9 cellular contexts compared by ENCODE assay signal in the genomic region with DNA sequence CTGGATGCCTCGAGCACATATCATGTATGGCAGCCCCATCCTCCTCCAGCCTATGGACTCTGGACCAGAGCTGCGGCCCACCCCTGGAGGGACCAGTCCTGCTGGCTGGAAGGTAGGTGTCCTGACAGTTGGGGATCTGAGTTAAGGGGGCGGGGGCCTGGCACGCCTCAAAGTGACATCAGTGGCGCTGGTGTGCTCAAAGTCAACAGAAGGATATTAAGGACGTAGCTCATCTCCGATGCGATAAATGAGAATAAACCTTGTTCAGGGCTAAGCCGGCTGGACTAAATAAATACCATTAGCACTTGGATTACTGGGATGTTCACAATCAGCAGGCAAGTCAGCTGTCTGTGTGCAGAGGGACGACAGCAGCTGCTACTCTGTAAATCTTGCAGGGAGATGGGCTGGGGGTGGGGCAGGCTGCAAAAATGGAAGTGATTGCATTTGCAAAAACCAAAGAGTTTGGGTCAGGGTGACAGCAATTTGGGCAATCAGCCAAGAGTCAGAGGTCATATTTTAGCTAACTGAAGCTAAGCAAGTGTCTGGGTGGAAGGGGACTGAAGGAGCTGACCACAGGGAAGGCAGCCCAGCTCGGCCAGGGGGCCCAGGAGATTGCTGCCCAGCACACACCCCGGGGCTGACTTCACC.
DNase-seq lines count a peak whose midpoint lies in the region; ATAC-seq and TF ChIP-seq lines count a peak whose summit lies in the region.
"Had no signal": no experiment of that assay in that cellular context is flagged by ENCODE, and none has a peak within 500 bp of the region (broad histone marks: within the 10 kb centered on the region; RNA-seq: fewer than 3 reads in every experiment).

No MANE protein-coding gene starts in this region.

- no peaks in the 10 kb centered on the region for H3K36me3 ChIP-seq in BE2C
- H3K36me3 ChIP-seq in body of pancreas (replicated peaks in 1 of 2; ENCODE audit: insufficient read depth in 1 of 2, low read depth in 2 of 2), result no peaks in the 10 kb centered on the region

- intact Hi-C loops in body of pancreas (cut with DNase I), result no loop called here

- H3K4me1 ChIP-seq in BE2C, result peaks cover 61% of the 10 kb centered on the region
- peaks cover 55% of the 10 kb centered on the region for H3K4me1 ChIP-seq in body of pancreas

- peak; percentile 75 for DNase-seq in BE2C
- DNase-seq in NCI-H2196 treated with DMSO at 0.1 percent for 48 hours (lab: John Stamatoyannopoulos, UW; ENCODE audit: unreplicated experiment), result peak; percentile 77
- peak in 3 of 4 donors; percentile 14 to 55 (median 52) for DNase-seq in body of pancreas
- peak; percentile 40 for DNase-seq in midbrain (lab: John Stamatoyannopoulos, UW)
- DNase-seq in SKM-1 treated with dmso at 0.1 percent for 144 hours (lab: John Stamatoyannopoulos, UW; ENCODE audit: unreplicated experiment), result no peak
- DNase-seq in HPDE6-E6E7 (ENCODE audit: extremely low spot score), result no peak
- DNase-seq in coronary artery (ENCODE audit: low spot score), result no peak

- ATAC-seq in body of pancreas, result no peak
- ATAC-seq in GM18517 (IDR thresholded peaks at IDR 0.05; ENCODE audit: unreplicated experiment), result no peak

- H3K4me3 ChIP-seq in BE2C (ENCODE audit: low read depth, low read length), result no peak overlapping the region
- no peak overlapping the region for H3K4me3 ChIP-seq in body of pancreas
- H3K4me3 ChIP-seq in coronary artery, result no peak overlapping the region

- WGBS in body of pancreas, 2 donors, result 56 to 74% methylated on average over 12 of the region's 12 CpGs

- TF ChIP-seq CTCF in BE2C (IDR thresholded peaks at IDR 0.05; ENCODE audit: low read depth, low read length), result no peak
- TF ChIP-seq CTCF in body of pancreas (IDR thresholded peaks at IDR 0.05), result no peak
- TF ChIP-seq CTCF in coronary artery (IDR thresholded peaks at IDR 0.05), result no peak

- H3K9me3 ChIP-seq in BE2C, result no peaks in the 10 kb centered on the region
- H3K9me3 ChIP-seq in body of pancreas, result no peaks in the 10 kb centered on the region

- TF ChIP-seq POLR2A in body of pancreas (IDR thresholded peaks at IDR 0.05), result no peak

- H3K27ac ChIP-seq in body of pancreas (peak overlapping the region in 3 of 4 donors; percentile 81 to 88 (median 82)), coronary artery (peak overlapping the region in 1 of 2 donors; percentile 80)
- H3K27ac ChIP-seq: epithelial cell of prostate had no signal

- no peaks in the 10 kb centered on the region for H3K27me3 ChIP-seq in BE2C
- H3K27me3 ChIP-seq in body of pancreas, result no peaks in the 10 kb centered on the region

Comparison
In these comparisons a context has a peak if more than half of its experiments do, and no peak if none do; other contexts are left out.
1. DNase-seq: peak in BE2C (single experiment), NCI-H2196 treated with DMSO at 0.1 percent for 48 hours (single experiment), body of pancreas (3 of 4) and midbrain (single experiment); none in SKM-1 treated with dmso at 0.1 percent for 144 hours (single experiment), HPDE6-E6E7 (single experiment) and coronary artery (single experiment).